27 cellular contexts compared by ENCODE assay signal in the genomic region with DNA sequence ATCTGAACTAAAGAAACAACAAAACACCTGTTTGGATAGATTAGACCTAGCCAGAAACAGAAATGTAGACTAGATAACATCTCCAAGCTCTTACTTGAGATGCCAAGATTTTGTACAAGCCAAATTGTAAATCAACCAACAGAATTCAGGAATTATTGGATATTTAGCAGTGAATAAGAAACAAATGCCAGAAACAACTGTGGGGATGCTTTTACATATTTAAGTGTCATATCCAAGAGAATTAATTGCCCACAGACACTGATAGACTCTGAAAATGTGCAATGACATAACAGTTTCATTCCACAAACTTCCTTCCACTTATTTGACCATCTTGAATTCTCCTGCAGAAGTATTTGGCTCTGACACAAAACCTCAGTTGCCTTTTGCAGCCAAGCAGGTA.
"Had no signal": no experiment of that assay in that cellular context is flagged by ENCODE, and none has a peak within 500 bp of the region (broad histone marks: within the 10 kb centered on the region; RNA-seq: fewer than 3 reads in every experiment).

No MANE protein-coding gene starts in this region.

- H3K9me3 Mint-ChIP-seq: activated CD8-positive, alpha-beta T cell treated with anti-CD3 and anti-CD28 coated beads for 36 hours; activated naive CD4-positive, alpha-beta T cell treated with anti-CD3 and anti-CD28 coated beads for 36 hours; activated naive CD4-positive, alpha-beta T cell treated with anti-CD3 and anti-CD28 coated beads, Interleukin-2, amount 50 U/mL, for 72 hours had no signal

- H3K36me3 ChIP-seq: adrenal gland, Peyer's patch had no signal

- H3K4me3 Mint-ChIP-seq: activated CD4-positive, alpha-beta T cell treated with anti-CD3 and anti-CD28 coated beads, Interleukin-2, amount 10 ng/mL, durations not matched to agents 24 days and 14 days; activated CD8-positive, alpha-beta T cell treated with anti-CD3 and anti-CD28 coated beads for 36 hours; activated naive CD4-positive, alpha-beta T cell treated with anti-CD3 and anti-CD28 coated beads for 36 hours had no signal

- H3K9me3 ChIP-seq: adrenal gland, Peyer's patch had no signal

- H3K36me3 Mint-ChIP-seq: activated naive CD4-positive, alpha-beta T cell treated with anti-CD3 and anti-CD28 coated beads, Interleukin-2, amount 50 U/mL, for 72 hours had no signal

- H3K27ac Mint-ChIP-seq: activated CD4-positive, alpha-beta T cell treated with anti-CD3 and anti-CD28 coated beads, Interleukin-2, amount 10 ng/mL, durations not matched to agents 24 days and 14 days; activated CD8-positive, alpha-beta T cell treated with anti-CD3 and anti-CD28 coated beads for 36 hours; activated naive CD4-positive, alpha-beta T cell treated with anti-CD3 and anti-CD28 coated beads for 36 hours; activated naive CD4-positive, alpha-beta T cell treated with anti-CD3 and anti-CD28 coated beads, Interleukin-2, amount 50 U/mL, for 72 hours had no signal

- H3K27ac ChIP-seq: adrenal gland, Peyer's patch had no signal

- DNase-seq: activated CD4-positive, alpha-beta T cell treated with anti-CD3 and anti-CD28 coated beads, Interleukin-2, amount 10 ng/mL, durations not matched to agents 24 days and 14 days; activated CD4-positive, alpha-beta T cell treated with anti-CD3 and anti-CD28 coated beads, Interleukin-2, amount 50 U/mL, for 4 hours; activated CD8-positive, alpha-beta T cell treated with anti-CD3 and anti-CD28 coated beads for 36 hours; activated gamma-delta T cell treated with Interleukin-2 at 50 U/mL for 16 hours; activated naive CD4-positive, alpha-beta T cell treated with anti-CD3 and anti-CD28 coated beads for 36 hours; activated T-cell treated with anti-CD3 and anti-CD28 coated beads, Interleukin-2, amount 50 U/mL, for 1 hour; adrenal gland; anterior cingulate cortex; caudate nucleus; cerebellar nuclear complex; Karpas-422; KBM-7; NCI-H1105; NCI-H1417 treated with DMSO at 0.1 percent for 48 hours; NCI-H1694; NCI-H1930; NCI-H2081 treated with DMSO at 0.1 percent for 48 hours; NCI-H510A; NCI-H526; NCI-H748 treated with DMSO at 0.1 percent for 48 hours; NK-92 treated with Interleukin-12 subunit alpha and Interleukin-12 subunit beta, amount 100 ng/mL, for 24 hours; PC-3; Peyer's patch; RPMI8226; SIG-M5; T1000 had no signal

- H3K4me3 ChIP-seq: adrenal gland, Peyer's patch had no signal

- H3K27me3 Mint-ChIP-seq: activated CD8-positive, alpha-beta T cell treated with anti-CD3 and anti-CD28 coated beads for 36 hours had no signal

- ATAC-seq: activated CD8-positive, alpha-beta T cell treated with anti-CD3 and anti-CD28 coated beads for 36 hours; activated naive CD4-positive, alpha-beta T cell treated with anti-CD3 and anti-CD28 coated beads, Interleukin-2, amount 50 U/mL, for 72 hours; PC-3 had no signal

- H3K27me3 ChIP-seq: adrenal gland, Peyer's patch had no signal

- H3K4me1 ChIP-seq: adrenal gland, Peyer's patch had no signal
